ENCODE assay signal across 8 cellular contexts in genomic region chr15:40344631-40345120, GRCh38. TPM values are rescaled to one million over a fixed set of nuclear protein-coding genes. Genes with fewer than 3 reads are reported as not detected.
DNase-seq lines count a peak whose midpoint lies in the region; ATAC-seq and TF ChIP-seq lines count a peak whose summit lies in the region.

No MANE protein-coding gene starts in this region.

- H3K27ac Mint-ChIP-seq in CD8-positive, alpha-beta T cell = no peak overlapping the region

- H3K27ac ChIP-seq in CD8-positive, alpha-beta T cell (ENCODE audit: low read depth, low read length) = no peak overlapping the region
- H3K27ac ChIP-seq in OCI-LY3 (ENCODE audit: low read length) = no peak overlapping the region
- no peak overlapping the region for H3K27ac ChIP-seq in neural cell (ENCODE audit: low read length)
- no peak overlapping the region for H3K27ac ChIP-seq in upper lobe of right lung

- no peak overlapping the region for H3K9ac ChIP-seq in OCI-LY3 (ENCODE audit: low read length)
- H3K9ac ChIP-seq in neural cell (ENCODE audit: low read length) = no peak overlapping the region

- no peaks in the 10 kb centered on the region for H3F3A ChIP-seq in neural cell (ENCODE audit: insufficient read depth, low read length, poor library complexity, severe bottlenecking)

- no peak overlapping the region for H3K4me3 ChIP-seq in CD8-positive, alpha-beta T cell (ENCODE audit: low read depth, low read length)
- H3K4me3 ChIP-seq in HFF-Myc (replicated peaks; ENCODE audit: low read depth, low read length) (no peak overlapping the region), OCI-LY3 (ENCODE audit: low read length) (no peak overlapping the region), neural cell (ENCODE audit: low read length) (no peak overlapping the region), upper lobe of right lung (no peak overlapping the region)

- no peak overlapping the region for H2AFZ ChIP-seq in OCI-LY3 (ENCODE audit: low read depth, low read length)
- no peak overlapping the region for H2AFZ ChIP-seq in neural cell (ENCODE audit: low read depth, low read length)

- peak overlapping the region; percentile 40 for H3K4me2 ChIP-seq in OCI-LY3 (ENCODE audit: low read length)
- no peak overlapping the region for H3K4me2 ChIP-seq in neural cell (ENCODE audit: low read length)

- H3K4me1 Mint-ChIP-seq in CD8-positive, alpha-beta T cell (ENCODE audit: low read depth) = no peaks in the 10 kb centered on the region

- intact Hi-C loops in CD8-positive, alpha-beta T cell (cut with DNase I, micrococcal nuclease) = loop anchor here (1.0 kb wide), 5 partner anchors 14 to 163 kb away; partner anchors contain the start of gene DISP2 (in 1 of the 2)
- intact Hi-C loops in upper lobe of right lung (cut with DNase I) = no loop called here

- peak; percentile 98 for ATAC-seq in CD8-positive, alpha-beta T cell
- peak; percentile 12 for ATAC-seq in esophagus mucosa
- ATAC-seq in upper lobe of right lung = peak; percentile 60

- peak; percentile 52 for TF ChIP-seq RAD21 in neural cell (conservative IDR thresholded peaks at IDR 0.05)

- no peaks in the 10 kb centered on the region for H3K27me3 ChIP-seq in CD8-positive, alpha-beta T cell (ENCODE audit: insufficient read depth, low read length)
- H3K27me3 ChIP-seq in OCI-LY3 (ENCODE audit: low read depth, low read length) (no peaks in the 10 kb centered on the region), neural cell (ENCODE audit: insufficient read depth, low read depth, low read length) (no peaks in the 10 kb centered on the region), upper lobe of right lung (no peaks in the 10 kb centered on the region)

- H3K4me3 Mint-ChIP-seq in CD8-positive, alpha-beta T cell = no peak overlapping the region

- no peaks in the 10 kb centered on the region for H4K20me1 ChIP-seq in OCI-LY3 (ENCODE audit: insufficient read depth, low read length)
- H4K20me1 ChIP-seq in neural cell (ENCODE audit: insufficient read depth) = no peaks in the 10 kb centered on the region

- peak; percentile 41 to 81 (median 67) for DNase-seq in CD8-positive, alpha-beta T cell
- DNase-seq in HFF-Myc (ENCODE audit: extremely low read depth, low read depth) (no peak), activated T-cell treated with anti-CD3 and anti-CD28 coated beads for 48 hours (ENCODE audit: low read depth) (peak; percentile 60), upper lobe of right lung (peak; percentile 80), NCI-H2029 (lab: John Stamatoyannopoulos, UW) (no peak)

- POLR2A ChIA-PET in CD8-positive, alpha-beta T cell (lab: Charles Lee) = interaction anchor here (0.9 to 1.8 kb wide), 3 partner anchors 19 to 77 kb away, joined by 3 to 6 read pairs (median 4); partner anchors contain the start of gene IVD

- H3K9me3 Mint-ChIP-seq in CD8-positive, alpha-beta T cell = no peaks in the 10 kb centered on the region

- H3K36me3 Mint-ChIP-seq in CD8-positive, alpha-beta T cell = no peaks in the 10 kb centered on the region

- H3K36me3 ChIP-seq in CD8-positive, alpha-beta T cell (ENCODE audit: insufficient read depth, low read length) = no peaks in the 10 kb centered on the region
- H3K36me3 ChIP-seq in OCI-LY3 (replicated peaks; ENCODE audit: low read depth, low read length) (no peaks in the 10 kb centered on the region), neural cell (ENCODE audit: insufficient read depth, low read length) (no peaks in the 10 kb centered on the region), upper lobe of right lung (no peaks in the 10 kb centered on the region)

- H3K9me3 ChIP-seq in CD8-positive, alpha-beta T cell (ENCODE audit: low read length) = no peaks in the 10 kb centered on the region
- H3K9me3 ChIP-seq in OCI-LY3 (ENCODE audit: insufficient read depth, low read length) (no peaks in the 10 kb centered on the region), neural cell (ENCODE audit: low read length) (no peaks in the 10 kb centered on the region), upper lobe of right lung (no peaks in the 10 kb centered on the region)

- no peaks in the 10 kb centered on the region for H3K4me1 ChIP-seq in CD8-positive, alpha-beta T cell (ENCODE audit: insufficient read depth, low read length)
- H3K4me1 ChIP-seq in OCI-LY3 (ENCODE audit: low read length) (no peaks in the 10 kb centered on the region), upper lobe of right lung (peaks cover 38% of the 10 kb centered on the region)

- peak; percentile 75 for TF ChIP-seq CTCF in CD8-positive, alpha-beta T cell (IDR thresholded peaks at IDR 0.05)
- TF ChIP-seq CTCF in HFF-Myc (IDR thresholded peaks at IDR 0.05; ENCODE audit: low read depth, low read length, missing control alignments) (peak; percentile 83), OCI-LY3 (IDR thresholded peaks at IDR 0.05; ENCODE audit: low read depth, low read length) (peak; percentile 87), neural cell (IDR thresholded peaks at IDR 0.05; ENCODE audit: poor library complexity, severe bottlenecking) (peak; percentile 66), upper lobe of right lung (IDR thresholded peaks at IDR 0.05) (peak; percentile 82)

- no peaks in the 10 kb centered on the region for H3K27me3 Mint-ChIP-seq in CD8-positive, alpha-beta T cell (ENCODE audit: low read depth)

- CTCF ChIA-PET in CD8-positive, alpha-beta T cell (lab: Charles Lee) = interaction anchor here (0.6 to 21.1 kb wide), 30 partner anchors 9 to 336 kb away, joined by 3 to 497 read pairs (median 6); partner anchors contain the start of genes INAFM2, IVD, KNSTRN and PLCB2

- no peak for TF ChIP-seq EP300 in neural cell (conservative IDR thresholded peaks at IDR 0.05; ENCODE audit: poor library complexity, severe bottlenecking)

- H3K9me2 ChIP-seq in neural cell (ENCODE audit: insufficient read depth, low read length) = no peaks in the 10 kb centered on the region

- no peaks in the 10 kb centered on the region for H3K79me2 ChIP-seq in OCI-LY3 (ENCODE audit: low read length)
- no peaks in the 10 kb centered on the region for H3K79me2 ChIP-seq in neural cell (replicated peaks; ENCODE audit: insufficient read depth, low read length)

TF ChIP-seq in neural cell, 6 proteins besides CTCF, POLR2A, EP300 and RAD21:
- TF ChIP-seq POLR2AphosphoS5 (IDR thresholded peaks at IDR 0.05) = no peak
- no peak for TF ChIP-seq MXI1 (conservative IDR thresholded peaks at IDR 0.05; ENCODE audit: poor library complexity, severe bottlenecking)
- TF ChIP-seq REST (IDR thresholded peaks at IDR 0.05; ENCODE audit: borderline replicate concordance) = no peak
- peak; percentile 61 for TF ChIP-seq SMC3 (conservative IDR thresholded peaks at IDR 0.05; ENCODE audit: poor library complexity)

RNA-seq across cellular contexts. Expression of gene CCDC9B, which starts 3.9 kb away (rescaled TPM):
- total RNA-seq in CD8-positive, alpha-beta T cell = 1 to 10 TPM in 1 of 2 experiments, under 1 TPM in 1; 0.60 to 1.1 TPM
- 21.3 TPM for total RNA-seq in esophagus mucosa
- polyA plus RNA-seq in neural cell = not detected in 2 replicates
- polyA minus RNA-seq in neural cell = not detected in 2 replicates
- total RNA-seq in upper lobe of right lung = 72.5 TPM

RNA-seq across cellular contexts. Expression of gene PHGR1, which starts 6.2 kb away (rescaled TPM):
- not detected for total RNA-seq in CD8-positive, alpha-beta T cell
- not detected for total RNA-seq in esophagus mucosa
- not detected in 2 replicates for polyA plus RNA-seq in neural cell
- polyA minus RNA-seq in neural cell = not detected in 2 replicates
- not detected for total RNA-seq in upper lobe of right lung

RNA-seq across cellular contexts. Expression of gene DISP2, which starts 13.3 kb away (rescaled TPM):
- total RNA-seq in CD8-positive, alpha-beta T cell = under 1 TPM; 0.05 to 0.25 TPM
- total RNA-seq in esophagus mucosa = 0.28 TPM
- polyA plus RNA-seq in neural cell = 5.0 and 26.0 TPM in 2 replicates
- polyA minus RNA-seq in neural cell = 11.6 and 13.6 TPM in 2 replicates
- 6.5 TPM for total RNA-seq in upper lobe of right lung

RNA-seq across cellular contexts. Expression of gene INAFM2, which starts 21.2 kb away (rescaled TPM):
- total RNA-seq in CD8-positive, alpha-beta T cell = 1 to 10 TPM; 4.3 to 8.1 TPM
- total RNA-seq in esophagus mucosa (7.1 TPM), upper lobe of right lung (39.5 TPM)
- polyA plus RNA-seq in neural cell = 14.8 and 15.7 TPM in 2 replicates
- polyA minus RNA-seq in neural cell = 20.4 and 20.7 TPM in 2 replicates

RNA-seq across cellular contexts. Expression of gene PLCB2, which starts 36.9 kb away (rescaled TPM):
- total RNA-seq in CD8-positive, alpha-beta T cell = 100 to 1,000 TPM; 154 to 167 TPM
- total RNA-seq in esophagus mucosa (4.2 TPM), upper lobe of right lung (61.2 TPM)
- 7.4 and 9.2 TPM in 2 replicates for polyA plus RNA-seq in neural cell
- 3.2 and 4.1 TPM in 2 replicates for polyA minus RNA-seq in neural cell

Comparison
In these comparisons a context has a peak if more than half of its experiments do, and no peak if none do; other contexts are left out.
1. ATAC-seq: peak in every context shown above with its lines; median percentile 98 in CD8-positive, alpha-beta T cell; 60 in upper lobe of right lung; 12 in esophagus mucosa.
2. DNase-seq: peak in CD8-positive, alpha-beta T cell (7 of 7), activated T-cell treated with anti-CD3 and anti-CD28 coated beads for 48 hours (single experiment) and upper lobe of right lung (single experiment); none in HFF-Myc (single experiment) and NCI-H2029 (single experiment).
3. RNA of gene CCDC9B, which starts 3.9 kb away (total RNA-seq): 72.5 TPM in upper lobe of right lung (single experiment) and 21.3 TPM in esophagus mucosa (single experiment); 0.60 to 1.1 TPM in CD8-positive, alpha-beta T cell; every median in the first group is over 10 times any median in the second.
4. Peak in every context shown above with its lines, with median percentiles within 50 percentile points of each other: CTCF ChIP-seq.